Comparison of ENCODE assay signal across 1 cellular context in the genomic region with DNA sequence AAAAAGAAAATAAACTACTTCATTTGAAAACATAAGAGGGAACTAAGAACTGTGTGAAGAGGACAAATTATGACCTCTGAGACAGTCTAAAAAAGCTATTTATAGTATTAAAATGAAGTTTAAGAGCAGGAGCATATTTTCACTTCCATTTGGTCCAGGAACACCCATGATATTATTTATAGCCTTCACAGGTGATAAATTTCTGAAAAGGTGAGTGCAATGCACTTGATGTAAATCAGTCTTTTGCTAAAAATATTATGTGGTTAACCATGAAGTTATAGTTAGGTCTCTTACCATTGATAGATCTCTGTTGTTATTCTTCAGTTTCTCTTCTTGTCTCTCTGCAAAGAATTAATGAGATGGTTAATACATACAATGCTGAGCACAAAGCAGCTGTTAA.
TF ChIP-seq lines count a peak whose summit lies in the region.

No MANE protein-coding gene starts in this region.

TF ChIP-seq in SK-N-SH treated with all-trans-retinoic acid at 6 μM for 48 hours, 23 proteins besides CTCF, POLR2A, EP300 and RAD21 (continued from another document):
- TF ChIP-seq, protein P1, sequence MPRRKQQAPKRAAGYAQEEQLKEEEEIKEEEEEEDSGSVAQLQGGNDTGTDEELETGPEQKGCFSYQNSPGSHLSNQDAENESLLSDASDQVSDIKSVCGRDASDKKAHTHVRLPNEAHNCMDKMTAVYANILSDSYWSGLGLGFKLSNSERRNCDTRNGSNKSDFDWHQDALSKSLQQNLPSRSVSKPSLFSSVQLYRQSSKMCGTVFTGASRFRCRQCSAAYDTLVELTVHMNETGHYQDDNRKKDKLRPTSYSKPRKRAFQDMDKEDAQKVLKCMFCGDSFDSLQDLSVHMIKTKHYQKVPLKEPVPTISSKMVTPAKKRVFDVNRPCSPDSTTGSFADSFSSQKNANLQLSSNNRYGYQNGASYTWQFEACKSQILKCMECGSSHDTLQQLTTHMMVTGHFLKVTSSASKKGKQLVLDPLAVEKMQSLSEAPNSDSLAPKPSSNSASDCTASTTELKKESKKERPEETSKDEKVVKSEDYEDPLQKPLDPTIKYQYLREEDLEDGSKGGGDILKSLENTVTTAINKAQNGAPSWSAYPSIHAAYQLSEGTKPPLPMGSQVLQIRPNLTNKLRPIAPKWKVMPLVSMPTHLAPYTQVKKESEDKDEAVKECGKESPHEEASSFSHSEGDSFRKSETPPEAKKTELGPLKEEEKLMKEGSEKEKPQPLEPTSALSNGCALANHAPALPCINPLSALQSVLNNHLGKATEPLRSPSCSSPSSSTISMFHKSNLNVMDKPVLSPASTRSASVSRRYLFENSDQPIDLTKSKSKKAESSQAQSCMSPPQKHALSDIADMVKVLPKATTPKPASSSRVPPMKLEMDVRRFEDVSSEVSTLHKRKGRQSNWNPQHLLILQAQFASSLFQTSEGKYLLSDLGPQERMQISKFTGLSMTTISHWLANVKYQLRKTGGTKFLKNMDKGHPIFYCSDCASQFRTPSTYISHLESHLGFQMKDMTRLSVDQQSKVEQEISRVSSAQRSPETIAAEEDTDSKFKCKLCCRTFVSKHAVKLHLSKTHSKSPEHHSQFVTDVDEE (CRISPR knock-in tag; IDR thresholded peaks at IDR 0.05), result no peak
- TF ChIP-seq ZNF8 (CRISPR knock-in tag; IDR thresholded peaks at IDR 0.05), result no peak
- no peak for TF ChIP-seq ZNF70 (CRISPR knock-in tag; IDR thresholded peaks at IDR 0.05)
- TF ChIP-seq TOX (CRISPR knock-in tag; IDR thresholded peaks at IDR 0.05; ENCODE audit: borderline replicate concordance), result no peak
- TF ChIP-seq ISL1 (CRISPR knock-in tag; IDR thresholded peaks at IDR 0.05), result no peak
- no peak for TF ChIP-seq GLIS3 (CRISPR knock-in tag; IDR thresholded peaks at IDR 0.05)
- no peak for TF ChIP-seq ZFP3 (CRISPR knock-in tag; IDR thresholded peaks at IDR 0.05)
